ENCODE assay signal across 9 cellular contexts in the genomic region with DNA sequence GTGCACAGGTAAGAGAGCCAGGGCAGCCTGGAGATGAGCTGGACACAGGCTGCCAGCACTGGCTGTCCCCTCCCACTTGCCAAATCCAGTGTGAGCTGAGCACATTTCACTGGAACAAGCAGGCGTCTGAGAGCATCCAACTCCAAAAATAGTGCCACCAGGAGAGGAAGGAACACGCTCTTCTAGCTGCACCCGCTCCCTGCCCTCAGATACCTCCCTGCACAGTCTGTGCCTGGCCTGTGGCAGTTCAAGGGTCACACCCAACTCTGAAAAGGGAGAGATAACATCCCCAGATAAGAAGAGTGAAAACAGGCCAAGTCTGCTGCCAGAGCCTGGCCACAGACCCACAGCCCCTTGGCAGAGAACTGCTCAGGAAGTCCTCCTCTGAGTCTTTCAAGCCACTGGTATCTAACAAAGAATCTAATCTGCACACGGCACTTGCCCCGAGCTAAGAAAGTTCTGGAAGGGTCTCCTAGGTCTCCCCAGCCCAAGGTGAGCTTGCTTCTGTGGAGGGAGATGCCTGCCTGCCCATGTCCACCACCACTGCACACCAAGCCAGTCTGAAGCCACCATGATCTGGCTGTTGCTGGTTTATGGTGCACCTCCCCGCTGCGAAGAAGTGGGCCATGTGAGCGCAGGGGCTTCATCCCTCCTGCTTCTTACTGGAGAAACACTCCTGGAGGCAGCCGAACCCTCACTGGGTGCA. TPM values are rescaled to one million over a fixed set of nuclear protein-coding genes. Genes with fewer than 3 reads are reported as not detected.
A peak's percentile ranks its signal among the peaks of the same experiment; 100 is the strongest.
DNase-seq lines count a peak whose midpoint lies in the region; ATAC-seq and TF ChIP-seq lines count a peak whose summit lies in the region.
"Had no signal": no experiment of that assay in that cellular context is flagged by ENCODE, and none has a peak within 500 bp of the region (broad histone marks: within the 10 kb centered on the region; RNA-seq: fewer than 3 reads in every experiment).

No MANE protein-coding gene starts in this region.

- no peak for DNase-seq in activated T-cell treated with anti-CD3 and anti-CD28 coated beads, Interleukin-2, amount 50 U/mL, for 4 hours
- no peak for DNase-seq in activated T-cell treated with anti-CD3 and anti-CD28 coated beads, Interleukin-2, amount 50 U/mL, for 48 hours
- DNase-seq in ascending aorta (ENCODE audit: low spot score in 2 of 2) (no peak), tibial artery (peak; percentile 52 to 83), COLO668 (lab: John Stamatoyannopoulos, UW; ENCODE audit: unreplicated experiment) (no peak), sciatic nerve (ENCODE audit: low spot score) (no peak)
- DNase-seq: naive B cell had no signal

- intact Hi-C loops in ascending aorta (cut with DNase I) (no loop called here), tibial artery (cut with DNase I; ENCODE audit: low total_unique reads) (no loop called here), sciatic nerve (cut with DNase I) (no loop called here)

- H3K36me3 ChIP-seq in ascending aorta (no peaks in the 10 kb centered on the region), tibial artery (no peaks in the 10 kb centered on the region)

- TF ChIP-seq CTCF in ascending aorta (IDR thresholded peaks at IDR 0.05) (no peak), tibial artery (IDR thresholded peaks at IDR 0.05) (no peak)

- H3K27me3 ChIP-seq in ascending aorta (no peaks in the 10 kb centered on the region), layer of hippocampus (ENCODE audit: control insufficient read depth, insufficient read depth, low read length) (no peaks in the 10 kb centered on the region), tibial artery (no peaks in the 10 kb centered on the region)

- no peaks in the 10 kb centered on the region for H3K9me3 ChIP-seq in ascending aorta
- no peaks in the 10 kb centered on the region for H3K9me3 ChIP-seq in tibial artery

- H3K4me1 Mint-ChIP-seq in activated T-cell treated with anti-CD3 and anti-CD28 coated beads, Interleukin-2, amount 50 U/mL, for 4 hours (ENCODE audit: low read depth), result peaks cover 80% of the 10 kb centered on the region

- no peak for TF ChIP-seq POLR2A in GM18505 (IDR thresholded peaks at IDR 0.05; ENCODE audit: borderline replicate concordance, extremely low read depth, insufficient read depth, insufficient read length)

- H3K4me1 ChIP-seq in ascending aorta, result peaks cover 40 to 83% of the 10 kb centered on the region in 2 donors
- peaks cover 0 to 93% (median 77%) of the 10 kb centered on the region in 4 donors for H3K4me1 ChIP-seq in tibial artery

- H3K27ac ChIP-seq in ascending aorta, result peak overlapping the region; percentile 60 to 68
- H3K27ac ChIP-seq in layer of hippocampus (ENCODE audit: low read depth, low read length), result peak overlapping the region; percentile 80
- peak overlapping the region; percentile 60 to 66 for H3K27ac ChIP-seq in tibial artery

- H3K27me3 Mint-ChIP-seq in activated T-cell treated with anti-CD3 and anti-CD28 coated beads, Interleukin-2, amount 50 U/mL, for 4 hours (ENCODE audit: low read depth), result no peaks in the 10 kb centered on the region
- H3K27me3 Mint-ChIP-seq: naive B cell had no signal

- ATAC-seq in activated T-cell treated with anti-CD3 and anti-CD28 coated beads, Interleukin-2, amount 50 U/mL, for 4 hours, result peak; percentile 19 to 22
- ATAC-seq in sciatic nerve, result no peak
- ATAC-seq in GM18505 (IDR thresholded peaks at IDR 0.05; ENCODE audit: unreplicated experiment), result no peak

- H3K4me3 ChIP-seq in ascending aorta (peak overlapping the region in 1 of 2 donors; percentile 28), tibial artery (no peak overlapping the region)

- H3K4me3 Mint-ChIP-seq in activated T-cell treated with anti-CD3 and anti-CD28 coated beads, Interleukin-2, amount 50 U/mL, for 4 hours, result peak overlapping the region; percentile 37
- H3K4me3 Mint-ChIP-seq: naive B cell had no signal

- H3K9me3 Mint-ChIP-seq in activated T-cell treated with anti-CD3 and anti-CD28 coated beads, Interleukin-2, amount 50 U/mL, for 4 hours, result no peaks in the 10 kb centered on the region
- H3K9me3 Mint-ChIP-seq: naive B cell had no signal

- H3K36me3 Mint-ChIP-seq in activated T-cell treated with anti-CD3 and anti-CD28 coated beads, Interleukin-2, amount 50 U/mL, for 4 hours (ENCODE audit: insufficient read depth), result no peaks in the 10 kb centered on the region
- H3K36me3 Mint-ChIP-seq: naive B cell had no signal

RNA-seq across cellular contexts. Expression of a gene that starts 14.7 kb away (rescaled TPM):
- total RNA-seq in activated T-cell treated with anti-CD3 and anti-CD28 coated beads, Interleukin-2, amount 50 U/mL, for 4 hours, result 10 to 100 TPM; 25.6 to 32.5 (median 28.8) TPM
- total RNA-seq in ascending aorta, result 30.5 TPM
- 28.9 TPM for total RNA-seq in sciatic nerve

RNA-seq across cellular contexts. Expression of a gene that starts 36.2 kb away (rescaled TPM):
- total RNA-seq in activated T-cell treated with anti-CD3 and anti-CD28 coated beads, Interleukin-2, amount 50 U/mL, for 4 hours, result 100 to 1,000 TPM; 155 to 163 (median 155) TPM
- total RNA-seq in ascending aorta (395 TPM), sciatic nerve (296 TPM)

RNA-seq across cellular contexts. Expression of a gene that starts 50.5 kb away (rescaled TPM):
- total RNA-seq in activated T-cell treated with anti-CD3 and anti-CD28 coated beads, Interleukin-2, amount 50 U/mL, for 4 hours, result 100 to 1,000 TPM; 112 to 129 (median 126) TPM
- total RNA-seq in ascending aorta, result 178 TPM
- 97.2 TPM for total RNA-seq in sciatic nerve

Comparison
In these comparisons a context has a peak if more than half of its experiments do, and no peak if none do; other contexts are left out.
1. ATAC-seq: peak in activated T-cell treated with anti-CD3 and anti-CD28 coated beads, Interleukin-2, amount 50 U/mL, for 4 hours (2 of 2); none in sciatic nerve (single experiment) and GM18505 (single experiment).
2. DNase-seq: peak in tibial artery (2 of 2); none in activated T-cell treated with anti-CD3 and anti-CD28 coated beads, Interleukin-2, amount 50 U/mL, for 4 hours (single experiment), activated T-cell treated with anti-CD3 and anti-CD28 coated beads, Interleukin-2, amount 50 U/mL, for 48 hours (0 of 2), ascending aorta (0 of 2), COLO668 (single experiment) and sciatic nerve (single experiment).
3. Peak in every context shown above with its lines, with median percentiles within 50 percentile points of each other: H3K27ac ChIP-seq.